Comparison of ENCODE assay signal across 8 cellular contexts in genomic region chr3:18098960-18099587, GRCh38.
A peak's percentile ranks its signal among the peaks of the same experiment; 100 is the strongest.
DNase-seq lines count a peak whose midpoint lies in the region; ATAC-seq, FAIRE-seq and TF ChIP-seq lines count a peak whose summit lies in the region.

No MANE protein-coding gene starts in this region.

- 76 to 84% (median 77%) methylated on average over 6 of the region's 6 CpGs for WGBS in small intestine, 3 donors

- H3K27me3 Mint-ChIP-seq in GM23338 (ENCODE audit: insufficient read depth, low read depth, poor library complexity) = no peaks in the 10 kb centered on the region

- H3K4me1 Mint-ChIP-seq in GM23338 = peaks cover 12% of the 10 kb centered on the region

- no peak overlapping the region for H3K4me2 ChIP-seq in GM23338

- no peak overlapping the region for H3K27ac Mint-ChIP-seq in GM23338

- H3K4me3 ChIP-seq in GM23338 (no peak overlapping the region), brain microvascular endothelial cell (ENCODE audit: low read depth, low read length) (no peak overlapping the region), small intestine (ENCODE audit: low read depth in 1 of 2, low read length in 2 of 2) (no peak overlapping the region), vagina (no peak overlapping the region)

- H3K27me3 ChIP-seq in GM23338 (ENCODE audit: insufficient read depth) (no peaks in the 10 kb centered on the region), brain microvascular endothelial cell (replicated peaks) (no peaks in the 10 kb centered on the region), small intestine (ENCODE audit: control insufficient read depth in 2 of 2, insufficient read depth in 2 of 2, low read length in 2 of 2) (no peaks in the 10 kb centered on the region), vagina (no peaks in the 10 kb centered on the region)

- no peak for FAIRE-seq in small intestine (lab: Jason Lieb, UNC)

- H3K4me3 Mint-ChIP-seq in GM23338 = no peak overlapping the region

- H3K4me1 ChIP-seq in GM23338 (ENCODE audit: insufficient read depth) = peaks cover 23% of the 10 kb centered on the region
- H3K4me1 ChIP-seq in small intestine (ENCODE audit: control insufficient read depth in 2 of 2, insufficient read depth in 1 of 2, low read depth in 1 of 2, low read length in 1 of 2) = no peaks in the 10 kb centered on the region
- H3K4me1 ChIP-seq in vagina = no peaks in the 10 kb centered on the region

- H3F3A ChIP-seq in GM23338 (replicated peaks; ENCODE audit: low read depth) = no peaks in the 10 kb centered on the region

- no peak for TF ChIP-seq POLR2A in vagina (IDR thresholded peaks at IDR 0.05)

- no peaks in the 10 kb centered on the region for H4K20me1 ChIP-seq in GM23338 (replicated peaks; ENCODE audit: insufficient read depth)

- intact Hi-C loops in vagina (cut with DNase I) = loop anchor here (5.0 kb wide), 1 partner anchor 102 kb away; no protein-coding TSS in a partner anchor

- no peak overlapping the region; the same call in 1 of the 2 replicates for H3K27ac ChIP-seq in GM23338 (ENCODE audit: low read depth)
- peak overlapping the region; percentile 6 for H3K27ac ChIP-seq in brain microvascular endothelial cell
- H3K27ac ChIP-seq in small intestine (ENCODE audit: low read depth in 1 of 2, low read length in 1 of 2) = no peak overlapping the region
- no peak overlapping the region for H3K27ac ChIP-seq in vagina

- H3K36me3 ChIP-seq in GM23338 (ENCODE audit: insufficient read depth) = no peaks in the 10 kb centered on the region
- H3K36me3 ChIP-seq in brain microvascular endothelial cell (replicated peaks) = no peaks in the 10 kb centered on the region
- no peaks in the 10 kb centered on the region for H3K36me3 ChIP-seq in small intestine (ENCODE audit: control insufficient read depth in 2 of 2, insufficient read depth in 2 of 2, low read length in 2 of 2)
- H3K36me3 ChIP-seq in vagina = no peaks in the 10 kb centered on the region

- peaks cover 7% of the 10 kb centered on the region; the same call in 2 of the 3 replicates for H3K36me3 Mint-ChIP-seq in GM23338 (ENCODE audit: low read depth)

- no peak for TF ChIP-seq CTCF in GM23338 (conservative IDR thresholded peaks at IDR 0.05; ENCODE audit: low read depth in 2 of 2)
- TF ChIP-seq CTCF in brain microvascular endothelial cell (IDR thresholded peaks at IDR 0.05; ENCODE audit: low read depth, low read length, missing control alignments) = no peak
- TF ChIP-seq CTCF in vagina (IDR thresholded peaks at IDR 0.05) = no peak

- no peaks in the 10 kb centered on the region for H3K79me2 ChIP-seq in GM23338 (replicated peaks; ENCODE audit: insufficient read depth)

- no peaks in the 10 kb centered on the region for H3K9me3 ChIP-seq in small intestine (ENCODE audit: control insufficient read depth, low read depth)
- no peaks in the 10 kb centered on the region for H3K9me3 ChIP-seq in vagina

- H3K9me3 Mint-ChIP-seq in GM23338 = peaks cover 12% of the 10 kb centered on the region; the same call in 2 of the 3 replicates

- H2AFZ ChIP-seq in GM23338 = no peak overlapping the region

- H3K9me2 ChIP-seq in GM23338 (ENCODE audit: insufficient read depth) = peaks cover 11% of the 10 kb centered on the region

- no peak for ATAC-seq in GM23338
- ATAC-seq in GM18861 (IDR thresholded peaks at IDR 0.05; ENCODE audit: unreplicated experiment) = no peak
- ATAC-seq in GM19452 (IDR thresholded peaks at IDR 0.05; ENCODE audit: unreplicated experiment) = no peak

- in situ Hi-C loops in brain microvascular endothelial cell (cut with HindIII; ENCODE audit: low pct_ligation_motif_present, low sequenced_read_pairs) = no loop called here

- DNase-seq in GM23338 (ENCODE audit: low spot score) = peak; percentile 12
- peak; percentile 69 for DNase-seq in NCI-H748 (lab: John Stamatoyannopoulos, UW; ENCODE audit: unreplicated experiment)
- peak; percentile 72 for DNase-seq in brain microvascular endothelial cell
- peak; percentile 79 for DNase-seq in stimulated activated CD4-positive, alpha-beta T cell treated with anti-CD3 and anti-CD28 coated beads, Interleukin-1b, Interleukin-23, amount 100 ng/mL, for 48 hours
- DNase-seq in small intestine = no peak
- no peak for DNase-seq in vagina (ENCODE audit: extremely low spot score in 2 of 2)

TF ChIP-seq in GM23338, 12 proteins besides CTCF, POLR2A, EP300 and RAD21 (continues in another document):
- no peak for TF ChIP-seq NANOG (IDR thresholded peaks at IDR 0.05; ENCODE audit: borderline replicate concordance)
- no peak for TF ChIP-seq ZNF331 (CRISPR knock-in tag; IDR thresholded peaks at IDR 0.05; ENCODE audit: low read depth)
- no peak for TF ChIP-seq ZNF114 (CRISPR knock-in tag; IDR thresholded peaks at IDR 0.05)
- no peak for TF ChIP-seq REST (IDR thresholded peaks at IDR 0.05; ENCODE audit: unreplicated experiment)

Comparison
In these comparisons a context has a peak if more than half of its experiments do, and no peak if none do; other contexts are left out.
1. DNase-seq: peak in GM23338 (single experiment), NCI-H748 (single experiment), brain microvascular endothelial cell (single experiment) and stimulated activated CD4-positive, alpha-beta T cell treated with anti-CD3 and anti-CD28 coated beads, Interleukin-1b, Interleukin-23, amount 100 ng/mL, for 48 hours (single experiment); none in small intestine (single experiment) and vagina (0 of 2).